ENCODE assay signal across 8 cellular contexts in the genomic region with DNA sequence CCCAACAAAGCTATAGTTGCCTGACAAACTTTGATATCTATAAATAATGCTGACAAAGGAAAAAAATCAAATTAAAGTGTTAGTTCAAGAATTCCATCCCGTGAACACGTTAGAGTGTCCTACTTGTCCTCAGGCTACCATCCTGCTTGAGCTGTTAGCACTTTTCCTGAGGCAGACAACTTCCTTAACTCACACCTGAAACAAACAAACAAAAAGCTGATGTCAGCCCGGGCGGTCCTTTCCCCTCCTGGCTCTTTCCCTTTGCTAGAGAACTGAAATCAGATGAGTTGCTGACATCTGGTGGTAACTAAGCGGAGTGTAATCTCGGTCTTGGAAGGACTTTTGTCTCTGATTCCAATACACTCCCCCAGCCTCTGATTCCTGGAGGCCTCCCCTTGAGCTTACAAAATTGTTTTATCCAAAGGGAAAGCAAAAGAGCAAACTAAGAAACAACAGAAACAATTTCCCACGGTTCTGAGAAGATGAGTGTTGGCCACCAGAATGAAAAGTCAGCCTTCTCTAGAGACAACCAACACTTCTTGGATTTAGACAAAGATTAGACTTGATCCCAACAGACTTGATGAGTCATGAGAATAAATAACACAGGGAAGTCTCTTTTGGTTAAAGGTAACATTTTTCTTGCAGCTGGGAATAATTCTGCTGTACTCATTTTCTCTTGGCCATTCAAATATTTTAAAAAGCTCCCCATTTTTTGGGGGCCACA.
DNase-seq lines count a peak whose midpoint lies in the region; ATAC-seq and TF ChIP-seq lines count a peak whose summit lies in the region.

No MANE protein-coding gene starts in this region.

- no peak overlapping the region for H3K4me3 Mint-ChIP-seq in glutamatergic neuron (ENCODE audit: unreplicated experiment)

- POLR2A ChIA-PET in AG04449 (lab: Yijun Ruan, JAX): no interaction called here

- intact Hi-C loops in posterior cingulate gyrus (cut with DNase I): loop anchor here (1.0 to 10.0 kb wide), 6 partner anchors 88 to 1001 kb away; no protein-coding TSS in a partner anchor

- no peak overlapping the region for H3K27ac Mint-ChIP-seq in glutamatergic neuron (ENCODE audit: unreplicated experiment)

- H3K4me3 ChIP-seq in AG04449 (ENCODE audit: low read depth, low read length): no peak overlapping the region

- DNase-seq in AG04449 (ENCODE audit: low read depth, low spot score): no peak
- DNase-seq in GM13977 (ENCODE audit: low spot score): peak; percentile 58
- peak; percentile 86 for DNase-seq in NCI-H2171 treated with DMSO at 0.1 percent for 48 hours (lab: John Stamatoyannopoulos, UW)
- peak; percentile 2 to 5 for DNase-seq in activated CD4-positive, alpha-beta T cell treated with anti-CD3 and anti-CD28 coated beads, Interleukin-2, amount 50 U/mL, for 4 hours
- DNase-seq in glutamatergic neuron: peak; percentile 25
- peak in 6 of 10 donors; percentile 21 to 90 (median 30) for DNase-seq in posterior cingulate gyrus

- in situ Hi-C loops in GM13977 (cut with MboI; ENCODE audit: low pct_unique_long_range_greater_than_20kb, low sequenced_read_pairs, unreplicated experiment): loop anchor here (10.0 kb wide), 1 partner anchor 998 kb away; no protein-coding TSS in a partner anchor

- H3K4me1 Mint-ChIP-seq in glutamatergic neuron (ENCODE audit: low read depth, unreplicated experiment): peaks cover 11% of the 10 kb centered on the region

- CTCF ChIA-PET in AG04449 (lab: Yijun Ruan, JAX): interaction anchor here (0.6 to 2.6 kb wide), 11 partner anchors 9 to 1013 kb away, joined by 3 to 15 read pairs (median 3); no protein-coding TSS in a partner anchor

- H3K9me3 Mint-ChIP-seq in glutamatergic neuron (ENCODE audit: unreplicated experiment): peaks cover 2% of the 10 kb centered on the region

- no peaks in the 10 kb centered on the region for H3K27me3 Mint-ChIP-seq in glutamatergic neuron (ENCODE audit: unreplicated experiment)

- H3K36me3 Mint-ChIP-seq in glutamatergic neuron (ENCODE audit: unreplicated experiment): peaks cover 3% of the 10 kb centered on the region

- ATAC-seq in HG03135 (IDR thresholded peaks at IDR 0.05; ENCODE audit: unreplicated experiment) (peak; percentile 54), GM18517 (IDR thresholded peaks at IDR 0.05; ENCODE audit: unreplicated experiment) (no peak)

- TF ChIP-seq CTCF in AG04449 (IDR thresholded peaks at IDR 0.05; ENCODE audit: insufficient read depth, low read length, missing control alignments) (peak; percentile 48), GM13977 (IDR thresholded peaks at IDR 0.05; ENCODE audit: extremely low read depth, insufficient read depth, missing control alignments) (peak; percentile 58), glutamatergic neuron (IDR thresholded peaks at IDR 0.05; ENCODE audit: partially characterized antibody, unreplicated experiment) (peak; percentile 25)
